Comparison of ENCODE assay signal across 16 cellular contexts in genomic region chr16:56300901-56301351, GRCh38.
DNase-seq lines count a peak whose midpoint lies in the region; ATAC-seq and TF ChIP-seq lines count a peak whose summit lies in the region.
"Had no signal": no experiment of that assay in that cellular context is flagged by ENCODE, and none has a peak within 500 bp of the region (broad histone marks: within the 10 kb centered on the region; RNA-seq: fewer than 3 reads in every experiment).

No MANE protein-coding gene starts in this region.

- no peaks in the 10 kb centered on the region for H3K9me3 Mint-ChIP-seq in nephron progenitor cell
- H3K9me3 Mint-ChIP-seq in HFFc6: no peaks in the 10 kb centered on the region
- H3K9me3 Mint-ChIP-seq in activated CD4-positive, alpha-beta T cell treated with anti-CD3 and anti-CD28 coated beads for 36 hours (ENCODE audit: low read depth): no peaks in the 10 kb centered on the region

- peak; percentile 51 for ATAC-seq in IMR-90 (ENCODE audit: low read depth)
- no peak for ATAC-seq in activated CD4-positive, alpha-beta T cell treated with anti-CD3 and anti-CD28 coated beads for 36 hours
- ATAC-seq: left ventricle myocardium superior, mucosa of descending colon had no signal

- no peak overlapping the region for H3K4me3 Mint-ChIP-seq in nephron progenitor cell
- no peak overlapping the region for H3K4me3 Mint-ChIP-seq in HFFc6
- H3K4me3 Mint-ChIP-seq in activated CD4-positive, alpha-beta T cell treated with anti-CD3 and anti-CD28 coated beads for 36 hours: no peak overlapping the region

- H2BK20ac ChIP-seq in IMR-90 (ENCODE audit: low read depth, low read length): no peak overlapping the region

- WGBS in IMR-90 (ENCODE audit: extremely low coverage in 2 of 2, insufficient read length in 1 of 2), 2 experiments: no CpG with 5 or more reads among the region's 7 CpGs
- WGBS in tibial nerve, 2 donors: 53% methylated on average over 7 of the region's 7 CpGs

- no peak for TF ChIP-seq POLR2A in IMR-90 (IDR thresholded peaks at IDR 0.05; ENCODE audit: low read depth, low read length)
- no peak for TF ChIP-seq POLR2A in tibial nerve (IDR thresholded peaks at IDR 0.05)

- no peak overlapping the region for H3K18ac ChIP-seq in IMR-90 (ENCODE audit: low read depth, low read length)

- peak overlapping the region; percentile 53 for H2AFZ ChIP-seq in IMR-90 (replicated peaks; ENCODE audit: low read length, poor library complexity)

- no peaks in the 10 kb centered on the region for H3K79me1 ChIP-seq in IMR-90 (ENCODE audit: low read depth in 1 of 2, low read length in 2 of 2)

- no peak overlapping the region for H2AK9ac ChIP-seq in IMR-90 (replicated peaks; ENCODE audit: low read depth, low read length, poor library complexity)

- H3K9me3 ChIP-seq in IMR-90 (ENCODE audit: control insufficient read depth, insufficient read depth, low read length): no peaks in the 10 kb centered on the region
- no peaks in the 10 kb centered on the region for H3K9me3 ChIP-seq in tibial nerve
- H3K9me3 ChIP-seq: mucosa of descending colon, Peyer's patch had no signal

- no peak overlapping the region for H2BK5ac ChIP-seq in IMR-90 (ENCODE audit: low read depth, low read length, poor library complexity, severe bottlenecking)

- in situ Hi-C loops in IMR-90 (cut with MboI; ENCODE audit: low sequenced_read_pairs): loop anchor here (25.0 kb wide), 2 partner anchors 589 to 839 kb away; no protein-coding TSS in a partner anchor
- in situ Hi-C loops in brain microvascular endothelial cell (cut with HindIII; ENCODE audit: low pct_ligation_motif_present, low sequenced_read_pairs): loop anchor here (25.0 kb wide), 1 partner anchor 364 kb away; no protein-coding TSS in a partner anchor

- CTCF ChIA-PET in IMR-90 (lab: Yijun Ruan, JAX): interaction anchor here (0.9 to 1.0 kb wide), 2 partner anchors 17 to 56 kb away, joined by 3 to 4 read pairs; no protein-coding TSS in a partner anchor
- CTCF ChIA-PET in activated CD4-positive, alpha-beta T cell treated with anti-CD3 and anti-CD28 coated beads for 36 hours (lab: Charles Lee): no interaction called here

- POLR2A ChIA-PET in IMR-90 (lab: Charles Lee; ENCODE audit: unreplicated experiment): no interaction called here
- POLR2A ChIA-PET in activated CD4-positive, alpha-beta T cell treated with anti-CD3 and anti-CD28 coated beads for 36 hours (lab: Charles Lee): no interaction called here

- H3K4ac ChIP-seq in IMR-90 (ENCODE audit: low read depth, low read length): no peak overlapping the region

- no TSS peak for BruUV-seq in IMR-90 (replicated peaks; lab: Mats Ljungman, UMichigan)

- peak in 1 of 2 donors; percentile 14 for TF ChIP-seq EP300 in tibial nerve (IDR thresholded peaks at IDR 0.05)

- H3K9ac ChIP-seq in IMR-90 (ENCODE audit: low read depth, low read length): no peak overlapping the region

- H3K4me1 Mint-ChIP-seq in nephron progenitor cell (peaks cover 72% of the 10 kb centered on the region), HFFc6 (ENCODE audit: low read depth) (peaks cover 11% of the 10 kb centered on the region)
- peaks cover 3% of the 10 kb centered on the region for H3K4me1 Mint-ChIP-seq in activated CD4-positive, alpha-beta T cell treated with anti-CD3 and anti-CD28 coated beads for 36 hours

- H4K5ac ChIP-seq in IMR-90 (ENCODE audit: low read depth, low read length): no peak overlapping the region

- H3K4me3 ChIP-seq in IMR-90 (ENCODE audit: insufficient read depth, low read depth, low read length) (no peak overlapping the region), brain microvascular endothelial cell (ENCODE audit: low read depth, low read length) (no peak overlapping the region), tibial nerve (no peak overlapping the region)
- H3K4me3 ChIP-seq: coronary artery, mucosa of descending colon, Peyer's patch had no signal

- no peak overlapping the region for H2BK15ac ChIP-seq in IMR-90 (ENCODE audit: low read depth, low read length)

- DNase-seq in IMR-90: peak; percentile 17
- DNase-seq in brain microvascular endothelial cell: peak; percentile 2
- peak; percentile 18 for DNase-seq in nephron progenitor cell
- no peak for DNase-seq in tibial nerve (ENCODE audit: low spot score in 2 of 2)
- DNase-seq in HFFc6: no peak
- DNase-seq in activated CD4-positive, alpha-beta T cell treated with anti-CD3 and anti-CD28 coated beads for 36 hours: no peak
- no peak for DNase-seq in effector CD4-positive, alpha-beta T cell
- DNase-seq: activated gamma-delta T cell, AML-193, GF-D8, left ventricle myocardium superior, mucosa of descending colon, NCI-H146, NCI-H226, Peyer's patch had no signal

- no peak overlapping the region for H3K56ac ChIP-seq in IMR-90 (ENCODE audit: extremely low read depth, insufficient read depth, low read length)

- H3K14ac ChIP-seq in IMR-90 (replicated peaks; ENCODE audit: low read depth, low read length): no peak overlapping the region

- H3K27ac ChIP-seq in IMR-90 (ENCODE audit: insufficient read depth, low read length): no peak overlapping the region
- no peak overlapping the region for H3K27ac ChIP-seq in brain microvascular endothelial cell
- peak overlapping the region in 3 of 4 donors; percentile 4 to 85 (median 71) for H3K27ac ChIP-seq in tibial nerve
- H3K27ac ChIP-seq: coronary artery, Peyer's patch had no signal

- H3K36me3 Mint-ChIP-seq in nephron progenitor cell (ENCODE audit: low read depth) (no peaks in the 10 kb centered on the region), HFFc6 (ENCODE audit: low read depth) (no peaks in the 10 kb centered on the region)
- H3K36me3 Mint-ChIP-seq in activated CD4-positive, alpha-beta T cell treated with anti-CD3 and anti-CD28 coated beads for 36 hours (ENCODE audit: low read depth): no peaks in the 10 kb centered on the region

- no peak overlapping the region for H4K8ac ChIP-seq in IMR-90 (ENCODE audit: low read depth in 2 of 2, low read length in 2 of 2)

- H4K91ac ChIP-seq in IMR-90 (ENCODE audit: insufficient read depth, low read depth, low read length): no peak overlapping the region

- no peaks in the 10 kb centered on the region for H3K36me3 ChIP-seq in IMR-90 (ENCODE audit: control insufficient read depth, insufficient read depth, low read length)
- no peaks in the 10 kb centered on the region for H3K36me3 ChIP-seq in brain microvascular endothelial cell (replicated peaks)
- H3K36me3 ChIP-seq in tibial nerve: no peaks in the 10 kb centered on the region
- H3K36me3 ChIP-seq: Peyer's patch had no signal

- H3K27ac Mint-ChIP-seq in nephron progenitor cell (peak overlapping the region; percentile 98), HFFc6 (no peak overlapping the region)
- no peak overlapping the region for H3K27ac Mint-ChIP-seq in activated CD4-positive, alpha-beta T cell treated with anti-CD3 and anti-CD28 coated beads for 36 hours

- H2BK120ac ChIP-seq in IMR-90 (ENCODE audit: low read depth, low read length): no peak overlapping the region; the same call in 1 of the 2 replicates

- 0 out of 2 replicates have a peak overlapping the region, but pooled peaks have one; percentile 2 for H3K4me2 ChIP-seq in IMR-90 (ENCODE audit: low read depth, low read length)

- H3K27me3 ChIP-seq in IMR-90 (ENCODE audit: control insufficient read depth, insufficient read depth, low read length) (peaks cover 21% of the 10 kb centered on the region; the same call in 1 of the 2 replicates), brain microvascular endothelial cell (replicated peaks) (no peaks in the 10 kb centered on the region), tibial nerve (no peaks in the 10 kb centered on the region)
- H3K27me3 ChIP-seq: Peyer's patch had no signal

- TF ChIP-seq CTCF in IMR-90 (conservative IDR thresholded peaks at IDR 0.05; ENCODE audit: low read depth, low read length) (no peak), brain microvascular endothelial cell (IDR thresholded peaks at IDR 0.05; ENCODE audit: low read depth, low read length, missing control alignments) (no peak), nephron progenitor cell (IDR thresholded peaks at IDR 0.05) (no peak), tibial nerve (IDR thresholded peaks at IDR 0.05) (no peak), HFFc6 (IDR thresholded peaks at IDR 0.05) (no peak)

- dilution Hi-C loops in IMR-90 (cut with HindIII; ENCODE audit: low sequenced_read_pairs, unreplicated experiment): no loop called here

- H3K23ac ChIP-seq in IMR-90 (ENCODE audit: low read depth, low read length): no peak overlapping the region

- H3K27me3 Mint-ChIP-seq in nephron progenitor cell (ENCODE audit: low read depth, poor library complexity) (peaks cover 14% of the 10 kb centered on the region), HFFc6 (ENCODE audit: insufficient read depth) (peaks cover 42% of the 10 kb centered on the region)
- H3K27me3 Mint-ChIP-seq in activated CD4-positive, alpha-beta T cell treated with anti-CD3 and anti-CD28 coated beads for 36 hours: peaks cover 2% of the 10 kb centered on the region

- H4K20me1 ChIP-seq in IMR-90 (ENCODE audit: insufficient read depth, low read length): no peaks in the 10 kb centered on the region

- intact Hi-C loops in IMR-90 (cut with micrococcal nuclease): loop anchor here (5.0 kb wide), 1 partner anchor 109 kb away; the partner anchor contains the start of gene GNAO1
- intact Hi-C loops in activated CD4-positive, alpha-beta T cell treated with anti-CD3 and anti-CD28 coated beads for 36 hours (cut with DNase I, micrococcal nuclease): no loop called here

- H3K4me1 ChIP-seq in IMR-90 (ENCODE audit: control insufficient read depth, insufficient read depth, low read length) (peaks cover 7% of the 10 kb centered on the region), tibial nerve (peaks cover 0 to 23% (median 13%) of the 10 kb centered on the region in 4 donors)

- TF ChIP-seq RAD21 in IMR-90 (IDR thresholded peaks at IDR 0.05; ENCODE audit: low read length): no peak

- H2AK5ac ChIP-seq in IMR-90 (ENCODE audit: low read depth, low read length): no peak overlapping the region

- H3K9me1 ChIP-seq in IMR-90 (ENCODE audit: insufficient read depth, low read length): no peaks in the 10 kb centered on the region; the same call in 1 of the 2 replicates

TF ChIP-seq in IMR-90, 13 proteins besides CTCF, POLR2A, EP300 and RAD21 (continues in another document):
- TF ChIP-seq FOS (IDR thresholded peaks at IDR 0.05; ENCODE audit: low read depth, low read length) (no peak), MAFK (IDR thresholded peaks at IDR 0.05; ENCODE audit: low read depth, low read length) (no peak), ELK1 (IDR thresholded peaks at IDR 0.05; ENCODE audit: borderline replicate concordance, low read depth, low read length) (no peak), SMC3 (IDR thresholded peaks at IDR 0.05; ENCODE audit: low read depth, low read length) (no peak), MAZ (IDR thresholded peaks at IDR 0.05; ENCODE audit: borderline replicate concordance, low read depth, low read length) (no peak)

Comparison
In these comparisons a context has a peak if more than half of its experiments do, and no peak if none do; other contexts are left out.
1. DNase-seq: peak in IMR-90 (single experiment), brain microvascular endothelial cell (single experiment) and nephron progenitor cell (single experiment); none in tibial nerve (0 of 2), HFFc6 (single experiment), activated CD4-positive, alpha-beta T cell treated with anti-CD3 and anti-CD28 coated beads for 36 hours (single experiment) and effector CD4-positive, alpha-beta T cell (single experiment).
2. H3K27ac ChIP-seq: peak in tibial nerve (3 of 4); none in IMR-90 (single experiment) and brain microvascular endothelial cell (single experiment).